Comparison of ENCODE assay signal across 1 cellular context in the genomic region with DNA sequence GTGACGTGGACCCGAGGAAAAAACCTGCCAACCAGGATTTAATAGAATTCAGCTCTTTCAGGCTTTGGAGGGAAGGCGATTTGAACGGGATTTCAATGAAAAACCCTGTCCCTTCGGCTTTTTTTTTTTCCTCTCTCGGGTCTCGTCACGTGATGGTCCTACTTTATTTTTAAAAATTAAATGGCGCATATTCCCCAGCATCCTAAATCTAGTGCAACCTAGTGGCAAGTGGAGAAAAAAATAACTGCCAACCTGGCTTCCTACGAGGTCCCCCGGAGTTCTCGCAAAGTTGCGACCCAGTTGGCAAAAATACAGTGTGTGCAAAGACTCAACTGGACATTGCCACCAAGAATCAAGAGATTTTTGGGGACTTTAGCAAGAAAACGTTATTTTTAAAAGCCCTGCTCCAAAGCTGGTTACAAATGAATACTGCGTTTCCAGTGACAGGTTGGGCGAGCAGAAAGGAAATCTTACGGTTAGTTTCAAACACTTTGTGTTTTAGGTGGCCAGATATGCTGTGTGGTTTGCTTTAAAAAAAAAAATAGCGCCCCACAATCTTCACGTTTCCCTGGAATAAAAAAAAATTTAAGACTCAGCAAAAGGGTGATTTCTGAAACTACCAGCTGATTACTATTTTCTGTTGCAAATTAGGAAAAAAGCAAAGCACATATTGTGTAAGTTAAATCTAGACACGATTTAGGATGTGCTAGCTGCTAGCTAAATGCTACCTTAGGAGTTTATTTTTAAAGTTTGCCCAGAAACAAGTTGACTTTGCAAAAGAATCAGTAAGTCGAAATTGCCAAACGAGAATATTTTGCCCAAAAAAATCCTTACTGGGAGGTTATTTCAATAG.
TF ChIP-seq lines count a peak whose summit lies in the region.

No MANE protein-coding gene starts in this region.

TF ChIP-seq in HepG2, 621 proteins besides CTCF, POLR2A, EP300 and RAD21 (continued from another document and continues in another):
- TF ChIP-seq, protein P1, sequence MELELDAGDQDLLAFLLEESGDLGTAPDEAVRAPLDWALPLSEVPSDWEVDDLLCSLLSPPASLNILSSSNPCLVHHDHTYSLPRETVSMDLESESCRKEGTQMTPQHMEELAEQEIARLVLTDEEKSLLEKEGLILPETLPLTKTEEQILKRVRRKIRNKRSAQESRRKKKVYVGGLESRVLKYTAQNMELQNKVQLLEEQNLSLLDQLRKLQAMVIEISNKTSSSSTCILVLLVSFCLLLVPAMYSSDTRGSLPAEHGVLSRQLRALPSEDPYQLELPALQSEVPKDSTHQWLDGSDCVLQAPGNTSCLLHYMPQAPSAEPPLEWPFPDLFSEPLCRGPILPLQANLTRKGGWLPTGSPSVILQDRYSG (CRISPR knock-in tag; IDR thresholded peaks at IDR 0.05) = no peak
- TF ChIP-seq CAMTA2 (CRISPR knock-in tag; IDR thresholded peaks at IDR 0.05; ENCODE audit: borderline replicate concordance) (no peak), ATM (IDR thresholded peaks at IDR 0.05; ENCODE audit: borderline replicate concordance) (no peak), CBFB (CRISPR knock-in tag; IDR thresholded peaks at IDR 0.05) (no peak), SRSF9 (IDR thresholded peaks at IDR 0.05; ENCODE audit: borderline replicate concordance, insufficient read depth, low read depth, low read length, poor library complexity, severe bottlenecking) (no peak), ZNF607 (CRISPR knock-in tag; IDR thresholded peaks at IDR 0.05; ENCODE audit: borderline replicate concordance) (no peak), ZNF790 (CRISPR knock-in tag; IDR thresholded peaks at IDR 0.05; ENCODE audit: borderline replicate concordance) (peak; percentile 80), MIXL1 (CRISPR knock-in tag; IDR thresholded peaks at IDR 0.05) (no peak), ZEB1 (IDR thresholded peaks at IDR 0.05; ENCODE audit: insufficient replicate concordance, low read depth) (no peak), FOXK2 (IDR thresholded peaks at IDR 0.05) (no peak), ARID2 (CRISPR knock-in tag; IDR thresholded peaks at IDR 0.05; ENCODE audit: borderline replicate concordance) (no peak), GPN1 (CRISPR knock-in tag; IDR thresholded peaks at IDR 0.05; ENCODE audit: borderline replicate concordance) (no peak), GFI1 (CRISPR knock-in tag; IDR thresholded peaks at IDR 0.05; ENCODE audit: borderline replicate concordance) (no peak), ZNF124 (CRISPR knock-in tag; IDR thresholded peaks at IDR 0.05) (no peak; the same call in 1 of the 2 replicates), RARA (CRISPR knock-in tag; IDR thresholded peaks at IDR 0.05) (no peak), ZC3H13 (CRISPR knock-in tag; IDR thresholded peaks at IDR 0.05) (no peak), ZBTB7A (CRISPR knock-in tag; IDR thresholded peaks at IDR 0.05) (no peak), TOE1 (CRISPR knock-in tag; IDR thresholded peaks at IDR 0.05) (no peak), HES4 (CRISPR knock-in tag; IDR thresholded peaks at IDR 0.05; ENCODE audit: borderline replicate concordance) (no peak), POLR2G (IDR thresholded peaks at IDR 0.05; ENCODE audit: low read depth, low read length) (no peak; the same call in 1 of the 2 replicates), HOXA7 (CRISPR knock-in tag; IDR thresholded peaks at IDR 0.05) (no peak), SMYD3 (CRISPR knock-in tag; IDR thresholded peaks at IDR 0.05) (no peak), PHF21A (CRISPR knock-in tag; IDR thresholded peaks at IDR 0.05) (no peak), SKI (IDR thresholded peaks at IDR 0.05; ENCODE audit: partially characterized antibody) (no peak), ARNT (IDR thresholded peaks at IDR 0.05) (no peak), HOXD1 (CRISPR knock-in tag; IDR thresholded peaks at IDR 0.05) (no peak)
- TF ChIP-seq, protein P2, sequence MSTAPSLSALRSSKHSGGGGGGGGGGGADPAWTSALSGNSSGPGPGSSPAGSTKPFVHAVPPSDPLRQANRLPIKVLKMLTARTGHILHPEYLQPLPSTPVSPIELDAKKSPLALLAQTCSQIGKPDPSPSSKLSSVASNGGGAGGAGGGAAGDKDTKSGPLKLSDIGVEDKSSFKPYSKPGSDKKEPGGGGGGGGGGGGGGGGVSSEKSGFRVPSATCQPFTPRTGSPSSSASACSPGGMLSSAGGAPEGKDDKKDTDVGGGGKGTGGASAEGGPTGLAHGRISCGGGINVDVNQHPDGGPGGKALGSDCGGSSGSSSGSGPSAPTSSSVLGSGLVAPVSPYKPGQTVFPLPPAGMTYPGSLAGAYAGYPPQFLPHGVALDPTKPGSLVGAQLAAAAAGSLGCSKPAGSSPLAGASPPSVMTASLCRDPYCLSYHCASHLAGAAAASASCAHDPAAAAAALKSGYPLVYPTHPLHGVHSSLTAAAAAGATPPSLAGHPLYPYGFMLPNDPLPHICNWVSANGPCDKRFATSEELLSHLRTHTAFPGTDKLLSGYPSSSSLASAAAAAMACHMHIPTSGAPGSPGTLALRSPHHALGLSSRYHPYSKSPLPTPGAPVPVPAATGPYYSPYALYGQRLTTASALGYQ (CRISPR knock-in tag; IDR thresholded peaks at IDR 0.05) = no peak; the same call in 1 of the 2 replicates
- TF ChIP-seq, protein P3, sequence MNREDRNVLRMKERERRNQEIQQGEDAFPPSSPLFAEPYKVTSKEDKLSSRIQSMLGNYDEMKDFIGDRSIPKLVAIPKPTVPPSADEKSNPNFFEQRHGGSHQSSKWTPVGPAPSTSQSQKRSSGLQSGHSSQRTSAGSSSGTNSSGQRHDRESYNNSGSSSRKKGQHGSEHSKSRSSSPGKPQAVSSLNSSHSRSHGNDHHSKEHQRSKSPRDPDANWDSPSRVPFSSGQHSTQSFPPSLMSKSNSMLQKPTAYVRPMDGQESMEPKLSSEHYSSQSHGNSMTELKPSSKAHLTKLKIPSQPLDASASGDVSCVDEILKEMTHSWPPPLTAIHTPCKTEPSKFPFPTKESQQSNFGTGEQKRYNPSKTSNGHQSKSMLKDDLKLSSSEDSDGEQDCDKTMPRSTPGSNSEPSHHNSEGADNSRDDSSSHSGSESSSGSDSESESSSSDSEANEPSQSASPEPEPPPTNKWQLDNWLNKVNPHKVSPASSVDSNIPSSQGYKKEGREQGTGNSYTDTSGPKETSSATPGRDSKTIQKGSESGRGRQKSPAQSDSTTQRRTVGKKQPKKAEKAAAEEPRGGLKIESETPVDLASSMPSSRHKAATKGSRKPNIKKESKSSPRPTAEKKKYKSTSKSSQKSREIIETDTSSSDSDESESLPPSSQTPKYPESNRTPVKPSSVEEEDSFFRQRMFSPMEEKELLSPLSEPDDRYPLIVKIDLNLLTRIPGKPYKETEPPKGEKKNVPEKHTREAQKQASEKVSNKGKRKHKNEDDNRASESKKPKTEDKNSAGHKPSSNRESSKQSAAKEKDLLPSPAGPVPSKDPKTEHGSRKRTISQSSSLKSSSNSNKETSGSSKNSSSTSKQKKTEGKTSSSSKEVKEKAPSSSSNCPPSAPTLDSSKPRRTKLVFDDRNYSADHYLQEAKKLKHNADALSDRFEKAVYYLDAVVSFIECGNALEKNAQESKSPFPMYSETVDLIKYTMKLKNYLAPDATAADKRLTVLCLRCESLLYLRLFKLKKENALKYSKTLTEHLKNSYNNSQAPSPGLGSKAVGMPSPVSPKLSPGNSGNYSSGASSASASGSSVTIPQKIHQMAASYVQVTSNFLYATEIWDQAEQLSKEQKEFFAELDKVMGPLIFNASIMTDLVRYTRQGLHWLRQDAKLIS (CRISPR knock-in tag; IDR thresholded peaks at IDR 0.05) = peak; percentile 61; the same call in 1 of the 2 replicates
- TF ChIP-seq, protein P4, sequence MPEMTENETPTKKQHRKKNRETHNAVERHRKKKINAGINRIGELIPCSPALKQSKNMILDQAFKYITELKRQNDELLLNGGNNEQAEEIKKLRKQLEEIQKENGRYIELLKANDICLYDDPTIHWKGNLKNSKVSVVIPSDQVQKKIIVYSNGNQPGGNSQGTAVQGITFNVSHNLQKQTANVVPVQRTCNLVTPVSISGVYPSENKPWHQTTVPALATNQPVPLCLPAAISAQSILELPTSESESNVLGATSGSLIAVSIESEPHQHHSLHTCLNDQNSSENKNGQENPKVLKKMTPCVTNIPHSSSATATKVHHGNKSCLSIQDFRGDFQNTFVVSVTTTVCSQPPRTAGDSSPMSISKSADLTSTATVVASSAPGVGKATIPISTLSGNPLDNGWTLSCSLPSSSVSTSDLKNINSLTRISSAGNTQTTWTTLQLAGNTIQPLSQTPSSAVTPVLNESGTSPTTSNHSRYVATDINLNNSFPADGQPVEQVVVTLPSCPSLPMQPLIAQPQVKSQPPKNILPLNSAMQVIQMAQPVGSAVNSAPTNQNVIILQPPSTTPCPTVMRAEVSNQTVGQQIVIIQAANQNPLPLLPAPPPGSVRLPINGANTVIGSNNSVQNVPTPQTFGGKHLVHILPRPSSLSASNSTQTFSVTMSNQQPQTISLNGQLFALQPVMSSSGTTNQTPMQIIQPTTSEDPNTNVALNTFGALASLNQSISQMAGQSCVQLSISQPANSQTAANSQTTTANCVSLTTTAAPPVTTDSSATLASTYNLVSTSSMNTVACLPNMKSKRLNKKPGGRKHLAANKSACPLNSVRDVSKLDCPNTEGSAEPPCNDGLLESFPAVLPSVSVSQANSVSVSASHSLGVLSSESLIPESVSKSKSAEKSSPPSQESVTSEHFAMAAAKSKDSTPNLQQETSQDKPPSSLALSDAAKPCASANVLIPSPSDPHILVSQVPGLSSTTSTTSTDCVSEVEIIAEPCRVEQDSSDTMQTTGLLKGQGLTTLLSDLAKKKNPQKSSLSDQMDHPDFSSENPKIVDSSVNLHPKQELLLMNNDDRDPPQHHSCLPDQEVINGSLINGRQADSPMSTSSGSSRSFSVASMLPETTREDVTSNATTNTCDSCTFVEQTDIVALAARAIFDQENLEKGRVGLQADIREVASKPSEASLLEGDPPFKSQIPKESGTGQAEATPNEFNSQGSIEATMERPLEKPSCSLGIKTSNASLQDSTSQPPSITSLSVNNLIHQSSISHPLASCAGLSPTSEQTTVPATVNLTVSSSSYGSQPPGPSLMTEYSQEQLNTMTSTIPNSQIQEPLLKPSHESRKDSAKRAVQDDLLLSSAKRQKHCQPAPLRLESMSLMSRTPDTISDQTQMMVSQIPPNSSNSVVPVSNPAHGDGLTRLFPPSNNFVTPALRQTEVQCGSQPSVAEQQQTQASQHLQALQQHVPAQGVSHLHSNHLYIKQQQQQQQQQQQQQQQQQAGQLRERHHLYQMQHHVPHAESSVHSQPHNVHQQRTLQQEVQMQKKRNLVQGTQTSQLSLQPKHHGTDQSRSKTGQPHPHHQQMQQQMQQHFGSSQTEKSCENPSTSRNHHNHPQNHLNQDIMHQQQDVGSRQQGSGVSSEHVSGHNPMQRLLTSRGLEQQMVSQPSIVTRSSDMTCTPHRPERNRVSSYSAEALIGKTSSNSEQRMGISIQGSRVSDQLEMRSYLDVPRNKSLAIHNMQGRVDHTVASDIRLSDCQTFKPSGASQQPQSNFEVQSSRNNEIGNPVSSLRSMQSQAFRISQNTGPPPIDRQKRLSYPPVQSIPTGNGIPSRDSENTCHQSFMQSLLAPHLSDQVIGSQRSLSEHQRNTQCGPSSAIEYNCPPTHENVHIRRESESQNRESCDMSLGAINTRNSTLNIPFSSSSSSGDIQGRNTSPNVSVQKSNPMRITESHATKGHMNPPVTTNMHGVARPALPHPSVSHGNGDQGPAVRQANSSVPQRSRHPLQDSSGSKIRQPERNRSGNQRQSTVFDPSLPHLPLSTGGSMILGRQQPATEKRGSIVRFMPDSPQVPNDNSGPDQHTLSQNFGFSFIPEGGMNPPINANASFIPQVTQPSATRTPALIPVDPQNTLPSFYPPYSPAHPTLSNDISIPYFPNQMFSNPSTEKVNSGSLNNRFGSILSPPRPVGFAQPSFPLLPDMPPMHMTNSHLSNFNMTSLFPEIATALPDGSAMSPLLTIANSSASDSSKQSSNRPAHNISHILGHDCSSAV (CRISPR knock-in tag; IDR thresholded peaks at IDR 0.05; ENCODE audit: borderline replicate concordance) = no peak
- TF ChIP-seq, protein P5, sequence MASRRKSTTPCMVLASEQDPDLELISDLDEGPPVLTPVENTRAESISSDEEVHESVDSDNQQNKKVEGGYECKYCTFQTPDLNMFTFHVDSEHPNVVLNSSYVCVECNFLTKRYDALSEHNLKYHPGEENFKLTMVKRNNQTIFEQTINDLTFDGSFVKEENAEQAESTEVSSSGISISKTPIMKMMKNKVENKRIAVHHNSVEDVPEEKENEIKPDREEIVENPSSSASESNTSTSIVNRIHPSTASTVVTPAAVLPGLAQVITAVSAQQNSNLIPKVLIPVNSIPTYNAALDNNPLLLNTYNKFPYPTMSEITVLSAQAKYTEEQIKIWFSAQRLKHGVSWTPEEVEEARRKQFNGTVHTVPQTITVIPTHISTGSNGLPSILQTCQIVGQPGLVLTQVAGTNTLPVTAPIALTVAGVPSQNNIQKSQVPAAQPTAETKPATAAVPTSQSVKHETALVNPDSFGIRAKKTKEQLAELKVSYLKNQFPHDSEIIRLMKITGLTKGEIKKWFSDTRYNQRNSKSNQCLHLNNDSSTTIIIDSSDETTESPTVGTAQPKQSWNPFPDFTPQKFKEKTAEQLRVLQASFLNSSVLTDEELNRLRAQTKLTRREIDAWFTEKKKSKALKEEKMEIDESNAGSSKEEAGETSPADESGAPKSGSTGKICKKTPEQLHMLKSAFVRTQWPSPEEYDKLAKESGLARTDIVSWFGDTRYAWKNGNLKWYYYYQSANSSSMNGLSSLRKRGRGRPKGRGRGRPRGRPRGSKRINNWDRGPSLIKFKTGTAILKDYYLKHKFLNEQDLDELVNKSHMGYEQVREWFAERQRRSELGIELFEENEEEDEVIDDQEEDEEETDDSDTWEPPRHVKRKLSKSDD (CRISPR knock-in tag; IDR thresholded peaks at IDR 0.05; ENCODE audit: low read depth) = no peak
- TF ChIP-seq, protein P6, sequence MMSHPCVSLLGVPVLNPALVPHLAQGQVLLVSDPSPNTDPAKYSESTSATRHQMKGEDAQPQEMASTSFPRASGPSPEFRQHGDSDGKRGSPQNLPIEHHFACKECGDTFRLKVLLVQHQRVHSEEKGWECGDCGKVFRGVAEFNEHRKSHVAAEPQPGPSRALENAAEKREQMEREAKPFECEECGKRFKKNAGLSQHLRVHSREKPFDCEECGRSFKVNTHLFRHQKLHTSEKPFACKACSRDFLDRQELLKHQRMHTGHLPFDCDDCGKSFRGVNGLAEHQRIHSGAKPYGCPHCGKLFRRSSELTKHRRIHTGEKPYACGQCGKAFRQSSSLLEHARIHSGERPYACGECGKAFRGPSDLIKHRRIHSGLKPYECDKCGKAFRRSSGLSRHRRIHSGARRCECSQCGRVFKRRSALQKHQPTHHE (CRISPR knock-in tag; IDR thresholded peaks at IDR 0.05; ENCODE audit: borderline replicate concordance) = no peak
- TF ChIP-seq, protein P7, sequence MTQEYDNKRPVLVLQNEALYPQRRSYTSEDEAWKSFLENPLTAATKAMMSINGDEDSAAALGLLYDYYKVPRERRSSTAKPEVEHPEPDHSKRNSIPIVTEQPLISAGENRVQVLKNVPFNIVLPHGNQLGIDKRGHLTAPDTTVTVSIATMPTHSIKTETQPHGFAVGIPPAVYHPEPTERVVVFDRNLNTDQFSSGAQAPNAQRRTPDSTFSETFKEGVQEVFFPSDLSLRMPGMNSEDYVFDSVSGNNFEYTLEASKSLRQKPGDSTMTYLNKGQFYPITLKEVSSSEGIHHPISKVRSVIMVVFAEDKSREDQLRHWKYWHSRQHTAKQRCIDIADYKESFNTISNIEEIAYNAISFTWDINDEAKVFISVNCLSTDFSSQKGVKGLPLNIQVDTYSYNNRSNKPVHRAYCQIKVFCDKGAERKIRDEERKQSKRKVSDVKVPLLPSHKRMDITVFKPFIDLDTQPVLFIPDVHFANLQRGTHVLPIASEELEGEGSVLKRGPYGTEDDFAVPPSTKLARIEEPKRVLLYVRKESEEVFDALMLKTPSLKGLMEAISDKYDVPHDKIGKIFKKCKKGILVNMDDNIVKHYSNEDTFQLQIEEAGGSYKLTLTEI (CRISPR knock-in tag; conservative IDR thresholded peaks at IDR 0.05) = no peak
